8 cellular contexts compared by ENCODE assay signal in genomic region chr7:92634924-92635519, GRCh38. TPM values are rescaled to one million over a fixed set of nuclear protein-coding genes. Genes with fewer than 3 reads are reported as not detected.
DNase-seq lines count a peak whose midpoint lies in the region; ATAC-seq lines count a peak whose summit lies in the region.

No MANE protein-coding gene starts in this region.

- H3K9ac ChIP-seq in mesenchymal stem cell (ENCODE audit: low read length), result peak overlapping the region; percentile 69

- H2AK5ac ChIP-seq in mesenchymal stem cell (ENCODE audit: low read length, severe bottlenecking), result no peak overlapping the region

- peak overlapping the region; percentile 51 for H3K4me2 ChIP-seq in mesenchymal stem cell (ENCODE audit: low read length, poor library complexity, severe bottlenecking)

- peaks cover 9% of the 10 kb centered on the region for H3K79me1 ChIP-seq in mesenchymal stem cell (replicated peaks; ENCODE audit: low read length, poor library complexity, severe bottlenecking)

- peak overlapping the region; percentile 91 for H2BK5ac ChIP-seq in mesenchymal stem cell (ENCODE audit: low read depth, low read length, poor library complexity, severe bottlenecking)

- peaks cover 5% of the 10 kb centered on the region for H3K4me1 ChIP-seq in mesenchymal stem cell (ENCODE audit: control insufficient read depth, insufficient read depth, low read depth, low read length)

- H3K27ac ChIP-seq in mesenchymal stem cell (ENCODE audit: low read length, poor library complexity, severe bottlenecking), result peak overlapping the region; percentile 90

- H3K27me3 ChIP-seq in mesenchymal stem cell (ENCODE audit: control insufficient read depth in 1 of 2, insufficient read depth in 1 of 2, low read length in 2 of 2), result no peaks in the 10 kb centered on the region

- no peak overlapping the region for H2BK15ac ChIP-seq in mesenchymal stem cell (ENCODE audit: low read depth, poor library complexity, severe bottlenecking)

- H2BK120ac ChIP-seq in mesenchymal stem cell (ENCODE audit: low read depth, low read length), result no peak overlapping the region

- peaks cover 0 to 8% of the 10 kb centered on the region in 2 experiments for H3K36me3 ChIP-seq in mesenchymal stem cell (ENCODE audit: control insufficient read depth in 1 of 2, insufficient read depth in 2 of 2, low read depth in 1 of 2, low read length in 2 of 2)

- ATAC-seq in GM21825 (IDR thresholded peaks at IDR 0.05; ENCODE audit: unreplicated experiment), result peak; percentile 33

- 0% methylated on average over 3 of the region's 4 CpGs for WGBS in mesenchymal stem cell

- H3K23ac ChIP-seq in mesenchymal stem cell (ENCODE audit: low read length in 2 of 2), result no peak overlapping the region

- peak overlapping the region; percentile 41 for H4K8ac ChIP-seq in mesenchymal stem cell (ENCODE audit: low read length)

- H3K18ac ChIP-seq in mesenchymal stem cell (ENCODE audit: low read depth in 1 of 2, low read length in 2 of 2), result peak overlapping the region in 1 of 2 experiments; percentile 54

- peak overlapping the region in 1 of 2 experiments; percentile 35 for H3K4ac ChIP-seq in mesenchymal stem cell (ENCODE audit: low read depth in 1 of 2, low read length in 2 of 2)

- peak overlapping the region in 1 of 2 experiments; percentile 73 for H2BK12ac ChIP-seq in mesenchymal stem cell (ENCODE audit: low read length in 2 of 2)

- no peak overlapping the region for H4K91ac ChIP-seq in mesenchymal stem cell (ENCODE audit: low read length)

- DNase-seq in DMS53 treated with DMSO at 0.1 percent for 48 hours (lab: John Stamatoyannopoulos, UW; ENCODE audit: unreplicated experiment) (peak; percentile 86), NCI-H226 (peak; percentile 70), brain pericyte (ENCODE audit: low read depth, low spot score) (peak; percentile 61), mesenchymal stem cell (peak; percentile 94), GM19240 (ENCODE audit: insufficient read length, low spot score) (no peak), NCI-H1930 (lab: John Stamatoyannopoulos, UW) (no peak), AG08396 (ENCODE audit: low spot score) (no peak)

- H3K14ac ChIP-seq in mesenchymal stem cell (ENCODE audit: low read length in 2 of 2), result no peak overlapping the region

- H2AFZ ChIP-seq in mesenchymal stem cell (ENCODE audit: low read depth, low read length), result no peak overlapping the region

- no peaks in the 10 kb centered on the region for H3K9me3 ChIP-seq in mesenchymal stem cell (ENCODE audit: control insufficient read depth, low read length)

- H3K4me3 ChIP-seq in mesenchymal stem cell (ENCODE audit: insufficient read depth in 1 of 2, low read depth in 1 of 2, low read length in 2 of 2), result peak overlapping the region in 1 of 2 experiments; percentile 35

RNA-seq across cellular contexts. Expression of gene FAM133B, which starts 44.8 kb away (rescaled TPM):
- 38.9 TPM for polyA plus RNA-seq in mesenchymal stem cell (2013, experiment 1 of 2)
- polyA plus RNA-seq in mesenchymal stem cell (2013, experiment 2 of 2), result 43.0 TPM

Comparison
In these comparisons a context has a peak if more than half of its experiments do, and no peak if none do; other contexts are left out.
1. DNase-seq: peak in DMS53 treated with DMSO at 0.1 percent for 48 hours (single experiment), NCI-H226 (single experiment), brain pericyte (single experiment) and mesenchymal stem cell (single experiment); none in GM19240 (single experiment), NCI-H1930 (0 of 2) and AG08396 (single experiment).